ENCODE assay signal across 8 cellular contexts in the genomic region with DNA sequence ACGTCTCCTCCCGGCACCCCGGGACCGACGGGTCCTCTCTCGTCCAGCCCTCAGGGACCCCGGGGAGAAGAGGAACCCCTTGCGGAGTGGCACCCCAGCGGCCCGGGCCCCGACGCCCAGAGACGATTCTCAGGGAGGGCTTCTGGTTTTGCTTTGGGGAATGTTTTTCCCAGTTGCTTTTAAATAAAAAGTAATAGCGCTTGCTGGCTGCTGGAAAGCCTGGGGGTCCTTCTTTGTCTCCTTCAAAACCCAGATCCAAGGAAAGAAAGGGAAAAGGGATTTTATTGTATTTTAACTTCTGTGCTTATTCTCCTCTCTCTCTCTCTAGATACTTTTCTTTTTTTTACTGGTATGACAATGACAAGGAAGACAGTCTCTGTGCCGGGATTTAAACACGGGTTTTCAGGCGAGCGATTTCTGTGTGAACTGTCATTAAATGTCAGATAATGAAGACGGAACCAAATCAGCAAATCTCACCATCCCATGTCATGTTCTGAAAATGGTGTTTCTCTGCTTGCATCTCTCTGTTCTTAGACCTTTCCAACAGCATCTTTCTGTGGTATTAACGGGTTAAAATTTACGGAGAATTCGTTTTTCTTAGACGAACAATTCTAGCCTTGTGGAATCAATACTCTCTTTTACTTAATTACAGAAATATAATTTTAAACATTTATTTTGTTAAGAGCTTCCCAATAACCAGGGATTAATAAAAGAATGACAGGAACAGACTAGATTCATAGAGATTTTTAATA. TPM values are rescaled to one million over a fixed set of nuclear protein-coding genes. Genes with fewer than 3 reads are reported as not detected.
DNase-seq lines count a peak whose midpoint lies in the region; ATAC-seq, FAIRE-seq and TF ChIP-seq lines count a peak whose summit lies in the region.

No MANE protein-coding gene starts in this region.

- CTCF ChIA-PET in CD8-positive, alpha-beta T cell (lab: Charles Lee): no interaction called here

- no peaks in the 10 kb centered on the region for H3K9me3 Mint-ChIP-seq in CD8-positive, alpha-beta T cell

- peaks cover 51% of the 10 kb centered on the region for H3K27me3 Mint-ChIP-seq in CD8-positive, alpha-beta T cell (ENCODE audit: low read depth)

- no peak overlapping the region for H3K27ac Mint-ChIP-seq in CD8-positive, alpha-beta T cell

- no peaks in the 10 kb centered on the region for H4K20me1 ChIP-seq in osteoblast (ENCODE audit: insufficient read depth, low read length)

- DNase-seq in CD8-positive, alpha-beta T cell: no peak
- DNase-seq in NCI-H69 (lab: John Stamatoyannopoulos, UW): peak; percentile 16
- DNase-seq in epithelial cell of proximal tubule (ENCODE audit: low read depth): no peak
- DNase-seq in osteoblast (ENCODE audit: insufficient read length, low spot score, missing footprints): no peak
- DNase-seq in SHP77 (lab: John Stamatoyannopoulos, UW): no peak
- DNase-seq in GM19240 (ENCODE audit: insufficient read length, low spot score): no peak
- DNase-seq in H54 (ENCODE audit: insufficient read length, low spot score): no peak

- H3K4me3 ChIP-seq in CD8-positive, alpha-beta T cell (ENCODE audit: low read depth, low read length): peak overlapping the region; percentile 19
- H3K4me3 ChIP-seq in epithelial cell of proximal tubule (ENCODE audit: low read depth, low read length) (peak overlapping the region; percentile 64), osteoblast (ENCODE audit: insufficient read depth, low read length) (peak overlapping the region; percentile 80)

- H3K27ac ChIP-seq in CD8-positive, alpha-beta T cell (ENCODE audit: low read depth, low read length): no peak overlapping the region
- peak overlapping the region; percentile 27 for H3K27ac ChIP-seq in osteoblast (ENCODE audit: low read depth, low read length)

- H3K36me3 Mint-ChIP-seq in CD8-positive, alpha-beta T cell: no peaks in the 10 kb centered on the region

- no peak for TF ChIP-seq POLR2A in H54 (IDR thresholded peaks at IDR 0.05; ENCODE audit: low read depth, low read length)

- H3K9me3 ChIP-seq in CD8-positive, alpha-beta T cell (ENCODE audit: low read length): no peaks in the 10 kb centered on the region
- H3K9me3 ChIP-seq in osteoblast (ENCODE audit: low read depth, low read length): no peaks in the 10 kb centered on the region

- intact Hi-C loops in CD8-positive, alpha-beta T cell (cut with DNase I, micrococcal nuclease): no loop called here

- peaks cover 10% of the 10 kb centered on the region for H3K4me1 Mint-ChIP-seq in CD8-positive, alpha-beta T cell (ENCODE audit: low read depth)

- no peaks in the 10 kb centered on the region for H3K36me3 ChIP-seq in CD8-positive, alpha-beta T cell (ENCODE audit: insufficient read depth, low read length)
- H3K36me3 ChIP-seq in osteoblast (ENCODE audit: insufficient read depth, low read length): no peaks in the 10 kb centered on the region

- H3K27me3 ChIP-seq in CD8-positive, alpha-beta T cell (ENCODE audit: insufficient read depth, low read length): peaks cover 15% of the 10 kb centered on the region
- H3K27me3 ChIP-seq in osteoblast (ENCODE audit: insufficient read depth, low read length): no peaks in the 10 kb centered on the region

- peak overlapping the region; percentile 91 for H2AFZ ChIP-seq in osteoblast (ENCODE audit: low read length)

- no peak for TF ChIP-seq CTCF in CD8-positive, alpha-beta T cell (IDR thresholded peaks at IDR 0.05)
- TF ChIP-seq CTCF in epithelial cell of proximal tubule (conservative IDR thresholded peaks at IDR 0.05; ENCODE audit: low read depth, low read length) (no peak), osteoblast (IDR thresholded peaks at IDR 0.05; ENCODE audit: extremely low read depth, low read depth, low read length) (no peak)

- H3K4me1 ChIP-seq in CD8-positive, alpha-beta T cell (ENCODE audit: insufficient read depth, low read length): peaks cover 6% of the 10 kb centered on the region
- peaks cover 21% of the 10 kb centered on the region for H3K4me1 ChIP-seq in osteoblast (ENCODE audit: insufficient read depth, low read length)

- H3K4me3 Mint-ChIP-seq in CD8-positive, alpha-beta T cell: peak overlapping the region; percentile 61

- H3K4me2 ChIP-seq in osteoblast (ENCODE audit: insufficient read depth, low read length): peak overlapping the region; percentile 89

- FAIRE-seq in H54 (lab: Jason Lieb, UNC): no peak

- no peaks in the 10 kb centered on the region for H3K79me2 ChIP-seq in osteoblast (ENCODE audit: insufficient read depth, low read length)

- POLR2A ChIA-PET in CD8-positive, alpha-beta T cell (lab: Charles Lee): no interaction called here

- ATAC-seq in CD8-positive, alpha-beta T cell: no peak
- ATAC-seq in HG03378 (IDR thresholded peaks at IDR 0.05; ENCODE audit: unreplicated experiment): no peak

RNA-seq across cellular contexts. Expression of a gene that starts 0.6 kb away (rescaled TPM):
- not detected for total RNA-seq in CD8-positive, alpha-beta T cell
- total RNA-seq in epithelial cell of proximal tubule (4.5 and 7.7 TPM in 2 replicates), osteoblast (19.7 and 21.4 TPM in 2 replicates)

Comparison
In these comparisons a context has a peak if more than half of its experiments do, and no peak if none do; other contexts are left out.
1. H3K4me3 ChIP-seq: peak in every context shown above with its lines; median percentile 80 in osteoblast; 64 in epithelial cell of proximal tubule; 19 in CD8-positive, alpha-beta T cell.